8 cellular contexts compared by ENCODE assay signal in the genomic region with DNA sequence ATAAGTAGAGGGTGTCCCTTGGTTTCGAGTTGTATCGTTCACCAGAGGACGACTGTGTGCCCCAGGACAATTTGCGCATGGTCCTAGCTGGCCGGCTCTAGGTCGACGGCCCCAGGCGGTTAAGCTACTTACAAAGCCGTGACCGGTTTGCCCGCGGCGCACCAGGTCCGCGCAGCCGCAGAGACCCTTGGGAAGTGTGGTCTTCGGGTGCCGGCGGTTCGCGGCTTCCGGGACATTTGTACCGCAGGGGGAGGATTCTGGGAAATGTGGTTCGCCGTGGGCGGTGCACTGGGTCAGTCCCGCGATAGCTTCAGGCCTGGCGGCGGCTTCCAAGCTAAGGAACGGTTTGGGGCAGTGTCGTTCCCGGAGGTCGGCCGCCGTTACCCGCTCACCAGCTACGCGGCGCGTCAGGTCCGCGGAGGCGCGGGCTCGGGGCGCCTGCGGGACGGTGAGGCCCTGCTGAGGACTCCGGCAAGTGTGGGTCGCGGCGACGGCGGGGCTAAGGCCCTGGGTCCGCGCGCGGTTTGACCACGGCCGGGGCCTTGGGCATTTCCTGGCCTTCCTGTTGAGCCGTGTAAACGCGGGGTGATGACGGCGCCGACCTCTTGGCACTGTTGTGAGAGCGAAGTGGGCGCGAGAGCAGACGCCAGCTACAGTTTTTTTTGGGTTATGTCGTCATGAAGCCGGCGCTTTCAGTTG. TPM values are rescaled to one million over a fixed set of nuclear protein-coding genes. Genes with fewer than 3 reads are reported as not detected.
DNase-seq lines count a peak whose midpoint lies in the region; ATAC-seq, FAIRE-seq and TF ChIP-seq lines count a peak whose summit lies in the region.

ZNF302 (plus strand) TSS at position 293 of the 699 bp plus-strand sequence. CDS start 1,127 bp downstream, outside the sequence.

- H3K4me3 ChIP-seq in breast epithelium (peak within 1 kb of the TSS; percentile 71 to 82 (median 74)), iPS-18c (ENCODE audit: insufficient read depth, low read depth, low read length) (peak within 1 kb of the TSS; percentile 87), small intestine (ENCODE audit: low read depth in 1 of 2, low read length in 2 of 2) (peak within 1 kb of the TSS; percentile 85 to 97)

- peaks cover 6% of the 10 kb centered on the region for H3K36me3 ChIP-seq in breast epithelium
- peaks cover 8 to 9% of the 10 kb centered on the region in 2 donors for H3K36me3 ChIP-seq in small intestine (ENCODE audit: control insufficient read depth in 2 of 2, insufficient read depth in 2 of 2, low read length in 2 of 2)

- peaks cover 0 to 7% of the 10 kb centered on the region in 2 donors for H3K4me1 ChIP-seq in breast epithelium
- H3K4me1 ChIP-seq in small intestine (ENCODE audit: control insufficient read depth in 2 of 2, insufficient read depth in 1 of 2, low read depth in 1 of 2, low read length in 1 of 2): peaks cover 4 to 7% of the 10 kb centered on the region in 2 donors

- ATAC-seq in GM18858 (IDR thresholded peaks at IDR 0.05; ENCODE audit: unreplicated experiment): peak; percentile 81
- ATAC-seq in HG03095 (IDR thresholded peaks at IDR 0.05; ENCODE audit: unreplicated experiment): peak; percentile 88

- TF ChIP-seq CTCF in VCaP (conservative IDR thresholded peaks at IDR 0.05) (no peak), breast epithelium (IDR thresholded peaks at IDR 0.05) (no peak)

- FAIRE-seq in small intestine (lab: Jason Lieb, UNC): no peak

- 0 to 1% (median 1%) methylated on average over 69 to 74 of the region's 74 CpGs for WGBS in small intestine, 3 donors

- DNase-seq in A172 (ENCODE audit: low spot score) (peak; percentile 41), NCI-H2171 (lab: John Stamatoyannopoulos, UW) (peak; percentile 92), breast epithelium (ENCODE audit: low spot score in 2 of 2) (peak; percentile 95 to 96), small intestine (peak; percentile 98)

- no peaks in the 10 kb centered on the region for H3K27me3 ChIP-seq in breast epithelium
- no peaks in the 10 kb centered on the region for H3K27me3 ChIP-seq in small intestine (ENCODE audit: control insufficient read depth in 2 of 2, insufficient read depth in 2 of 2, low read length in 2 of 2)

- H3K27ac ChIP-seq in VCaP (peak within 1 kb of the TSS; percentile 96), breast epithelium (peak within 1 kb of the TSS; percentile 97 to 99), small intestine (ENCODE audit: low read depth in 1 of 2, low read length in 1 of 2) (peak within 1 kb of the TSS; percentile 98 to 100)

- peak; percentile 65 for TF ChIP-seq POLR2A in breast epithelium (IDR thresholded peaks at IDR 0.05)

- peaks cover 15 to 29% of the 10 kb centered on the region in 2 donors for H3K9me3 ChIP-seq in breast epithelium
- peaks cover 4% of the 10 kb centered on the region for H3K9me3 ChIP-seq in iPS-18c (ENCODE audit: control insufficient read depth, insufficient read depth, low read length)
- H3K9me3 ChIP-seq in small intestine (ENCODE audit: control insufficient read depth, low read depth): no peaks in the 10 kb centered on the region

- intact Hi-C loops in breast epithelium (cut with DNase I; ENCODE audit: low total_unique reads): no loop called here

RNA-seq across cellular contexts. Expression of gene ZNF302, which starts in this region (rescaled TPM):
- total RNA-seq in A172 (2014; rRNA removed; shearing (Covaris generic)): 0.77 and 2.5 TPM in 2 replicates
- total RNA-seq in breast epithelium: 10 to 100 TPM; 24.2 to 54.2 (median 33.1) TPM
- 10 to 100 TPM; 10.5 to 17.4 (median 13.2) TPM for polyA plus RNA-seq in small intestine

Comparison
In these comparisons a context has a peak if more than half of its experiments do, and no peak if none do; other contexts are left out.
1. Peak in every context shown above with its lines: DNase-seq, ATAC-seq, H3K4me3 ChIP-seq and H3K27ac ChIP-seq.
2. DNase-seq: peak in every context shown above with its lines; median percentile 98 in small intestine; 96 in breast epithelium; 92 in NCI-H2171; 41 in A172.